Comparison of ENCODE assay signal across 32 cellular contexts in the genomic region with DNA sequence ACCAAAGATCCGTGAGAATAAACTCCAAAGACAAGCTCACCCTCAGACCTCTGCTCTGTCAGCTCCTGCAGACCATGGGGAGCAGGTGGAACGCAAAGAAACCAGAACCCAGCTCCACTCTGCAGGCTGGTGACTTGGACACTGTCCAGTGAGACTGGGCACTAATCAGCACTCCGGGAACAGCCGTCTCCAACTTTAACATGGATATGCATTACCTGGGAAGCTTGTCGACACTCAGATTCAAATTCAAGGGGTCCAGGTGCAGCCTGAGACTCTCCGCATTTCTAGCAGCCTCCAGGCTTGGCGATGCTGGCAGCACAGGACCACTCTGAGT. TPM values are rescaled to one million over a fixed set of nuclear protein-coding genes. Genes with fewer than 3 reads are reported as not detected.
"Had no signal": no experiment of that assay in that cellular context is flagged by ENCODE, and none has a peak within 500 bp of the region (broad histone marks: within the 10 kb centered on the region; RNA-seq: fewer than 3 reads in every experiment).

No MANE protein-coding gene starts in this region.

- H3K27me3 Mint-ChIP-seq: activated CD8-positive, alpha-beta T cell treated with anti-CD3 and anti-CD28 coated beads for 36 hours; activated naive CD8-positive, alpha-beta T cell treated with anti-CD3 and anti-CD28 coated beads for 36 hours; activated T-helper 17 cell treated with anti-CD3 and anti-CD28 coated beads, Interleukin-2, amount 50 U/mL, for 72 hours had no signal

- H3K27ac ChIP-seq: brain microvascular endothelial cell, KMS-11, WERI-Rb-1 had no signal

- H3K4me3 Mint-ChIP-seq: activated CD8-positive, alpha-beta T cell treated with anti-CD3 and anti-CD28 coated beads for 36 hours; activated naive CD8-positive, alpha-beta T cell treated with anti-CD3 and anti-CD28 coated beads for 36 hours; activated T-cell treated with anti-CD3 and anti-CD28 coated beads, Interleukin-2, amount 50 U/mL, for 72 hours; activated T-helper 17 cell treated with anti-CD3 and anti-CD28 coated beads, Interleukin-2, amount 50 U/mL, for 72 hours had no signal

- H3K4me1 Mint-ChIP-seq: activated naive CD8-positive, alpha-beta T cell treated with anti-CD3 and anti-CD28 coated beads for 36 hours; activated T-helper 17 cell treated with anti-CD3 and anti-CD28 coated beads, Interleukin-2, amount 50 U/mL, for 72 hours had no signal

- DNase-seq: activated CD4-positive, alpha-beta T cell treated with anti-CD3 and anti-CD28 coated beads for 1 hour; activated CD4-positive, alpha-beta T cell treated with anti-CD3 and anti-CD28 coated beads for 48 hours; activated CD4-positive, alpha-beta T cell treated with anti-CD3 and anti-CD28 coated beads, Interleukin-2, amount 50 U/mL, for 4 hours; activated CD4-positive, CD25-positive, alpha-beta regulatory T cell; activated CD8-positive, alpha-beta T cell treated with anti-CD3 and anti-CD28 coated beads for 36 hours; activated effector memory CD4-positive, alpha-beta T cell treated with anti-CD3 and anti-CD28 coated beads, Interleukin-2, amount 50 U/mL, for 16 hours; activated naive CD4-positive, alpha-beta T cell; activated naive CD4-positive, alpha-beta T cell treated with anti-CD3 and anti-CD28 coated beads, Interleukin-2, amount 50 U/mL, for 16 hours; activated naive CD8-positive, alpha-beta T cell treated with anti-CD3 and anti-CD28 coated beads for 36 hours; activated T-cell treated with anti-CD3 and anti-CD28 coated beads, Interleukin-2, amount 50 U/mL, for 1 hour; activated T-cell treated with anti-CD3 and anti-CD28 coated beads, Interleukin-2, amount 50 U/mL, for 72 hours; amniotic stem cell; brain microvascular endothelial cell; NCI-H1092 treated with DMSO at 0.1 percent for 48 hours; NCI-H1417; NCI-H146; NCI-H187; NCI-H2081; NCI-H226; NCI-H446 treated with DMSO at 0.1 percent for 48 hours; NCI-H524; NCI-H69; NCI-H82; SW 1271; T-helper 1 cell; T-helper 2 cell; T-helper 9 cell; WERI-Rb-1 had no signal

- H3K27ac Mint-ChIP-seq: activated CD8-positive, alpha-beta T cell treated with anti-CD3 and anti-CD28 coated beads for 36 hours; activated naive CD8-positive, alpha-beta T cell treated with anti-CD3 and anti-CD28 coated beads for 36 hours; activated T-cell treated with anti-CD3 and anti-CD28 coated beads, Interleukin-2, amount 50 U/mL, for 72 hours; activated T-helper 17 cell treated with anti-CD3 and anti-CD28 coated beads, Interleukin-2, amount 50 U/mL, for 72 hours had no signal

- H3K9ac ChIP-seq: KMS-11 had no signal

- H3K9me3 Mint-ChIP-seq: activated CD8-positive, alpha-beta T cell treated with anti-CD3 and anti-CD28 coated beads for 36 hours; activated naive CD8-positive, alpha-beta T cell treated with anti-CD3 and anti-CD28 coated beads for 36 hours; activated T-cell treated with anti-CD3 and anti-CD28 coated beads, Interleukin-2, amount 50 U/mL, for 72 hours; activated T-helper 17 cell treated with anti-CD3 and anti-CD28 coated beads, Interleukin-2, amount 50 U/mL, for 72 hours had no signal

- H3K27me3 ChIP-seq: brain microvascular endothelial cell had no signal

- ATAC-seq: activated CD8-positive, alpha-beta T cell treated with anti-CD3 and anti-CD28 coated beads for 36 hours; activated T-cell treated with anti-CD3 and anti-CD28 coated beads, Interleukin-2, amount 50 U/mL, for 72 hours; activated T-helper 17 cell treated with anti-CD3 and anti-CD28 coated beads, Interleukin-2, amount 50 U/mL, for 72 hours; Panc1 had no signal

RNA-seq across cellular contexts. Expression of a gene that starts 25.1 kb away (rescaled TPM):
- total RNA-seq: M059J had no signal
